In genomic region chr9:137551656-137552534, GRCh38 we compare ENCODE assay signal across 8 cellular contexts. TPM values are rescaled to one million over a fixed set of nuclear protein-coding genes. Genes with fewer than 3 reads are reported as not detected.
DNase-seq lines count a peak whose midpoint lies in the region; ATAC-seq lines count a peak whose summit lies in the region.

Gene MRPL41 (plus strand): TSS chr9:137551879. CDS start chr9:137552082, 203 bp downstream.

- no peaks in the 10 kb centered on the region for H3K27me3 Mint-ChIP-seq in CD4-positive, alpha-beta memory T cell

- CTCF ChIA-PET in CD4-positive, alpha-beta memory T cell (lab: Charles Lee; ENCODE audit: partially characterized antibody): interaction anchor here (0.9 to 1.5 kb wide), 4 partner anchors 10 to 28 kb away, joined by 3 to 5 read pairs (median 4); no protein-coding TSS in a partner anchor

- peak within 1 kb of the TSS; percentile 80 to 92 (median 88) for H3K4me3 Mint-ChIP-seq in CD4-positive, alpha-beta memory T cell

- peaks cover 9 to 23% (median 16%) of the 10 kb centered on the region in 4 donors for H3K4me1 Mint-ChIP-seq in CD4-positive, alpha-beta memory T cell

- peak within 1 kb of the TSS; percentile 15 for H3K9ac ChIP-seq in endocrine pancreas (ENCODE audit: control insufficient read depth, insufficient read depth, low read length)

- intact Hi-C loops in CD4-positive, alpha-beta memory T cell (cut with micrococcal nuclease): loop anchor here (1.0 to 10.0 kb wide), 5 partner anchors 17 to 311 kb away; partner anchors contain the start of genes ARRDC1, DPH7, EXD3 and NOXA1

- peak; percentile 69 for ATAC-seq in GM19455 (IDR thresholded peaks at IDR 0.05; ENCODE audit: unreplicated experiment)

- POLR2A ChIA-PET in CD4-positive, alpha-beta memory T cell (lab: Charles Lee; ENCODE audit: partially characterized antibody): interaction anchor here (0.6 to 4.6 kb wide), 14 partner anchors 13 to 311 kb away, joined by 3 to 38 read pairs (median 4); partner anchors contain the start of genes ARRDC1, DPH7, EHMT1 and EXD3

- DNase-seq in CD4-positive, alpha-beta memory T cell: peak; percentile 78 to 86 (median 84)
- peak; percentile 36 for DNase-seq in HS-5 (ENCODE audit: low read depth)
- DNase-seq in NOMO-1 treated with dmso at 0.1 percent for 144 hours (lab: John Stamatoyannopoulos, UW; ENCODE audit: unreplicated experiment): peak; percentile 91
- peak; percentile 47 for DNase-seq in activated CD8-positive, alpha-beta memory T cell treated with anti-CD3 and anti-CD28 coated beads, Interleukin-2, amount 50 U/mL, for 1 hour (ENCODE audit: extremely low read depth)
- DNase-seq in mesenteric fat pad (ENCODE audit: low spot score): peak; percentile 96
- DNase-seq in stimulated activated CD8-positive, alpha-beta memory T cell treated with anti-CD3 and anti-CD28 coated beads, Interleukin-15, amount 100 ng/mL, for 24 hours (ENCODE audit: low read depth): peak; percentile 76

- H3K36me3 ChIP-seq in CD4-positive, alpha-beta memory T cell (ENCODE audit: insufficient read depth, low read length): peaks cover 16% of the 10 kb centered on the region
- peaks cover 3% of the 10 kb centered on the region for H3K36me3 ChIP-seq in endocrine pancreas (ENCODE audit: control insufficient read depth, insufficient read depth, low read length)

- H3K36me3 Mint-ChIP-seq in CD4-positive, alpha-beta memory T cell: peaks cover 8 to 28% of the 10 kb centered on the region in 2 donors

- peaks cover 0 to 1% (median 0%) of the 10 kb centered on the region in 8 donors for H3K9me3 Mint-ChIP-seq in CD4-positive, alpha-beta memory T cell

- H3K4me1 ChIP-seq in CD4-positive, alpha-beta memory T cell (ENCODE audit: insufficient read depth, low read length): peaks cover 15% of the 10 kb centered on the region
- H3K4me1 ChIP-seq in endocrine pancreas (ENCODE audit: control insufficient read depth, insufficient read depth, low read length): no peaks in the 10 kb centered on the region

- peak within 1 kb of the TSS; percentile 36 to 93 (median 89) for H3K27ac Mint-ChIP-seq in CD4-positive, alpha-beta memory T cell

- H3K27ac ChIP-seq in CD4-positive, alpha-beta memory T cell (ENCODE audit: low read depth, low read length): peak within 1 kb of the TSS; percentile 71

- no peaks in the 10 kb centered on the region for H3K9me3 ChIP-seq in CD4-positive, alpha-beta memory T cell (ENCODE audit: control insufficient read depth in 1 of 2, low read length in 2 of 2)
- no peaks in the 10 kb centered on the region for H3K9me3 ChIP-seq in endocrine pancreas (ENCODE audit: control insufficient read depth, low read length)

- H3K27me3 ChIP-seq in CD4-positive, alpha-beta memory T cell (ENCODE audit: insufficient read depth, low read length): no peaks in the 10 kb centered on the region
- no peaks in the 10 kb centered on the region for H3K27me3 ChIP-seq in endocrine pancreas (ENCODE audit: control insufficient read depth, insufficient read depth, low read length)

- H3K4me3 ChIP-seq in CD4-positive, alpha-beta memory T cell (ENCODE audit: low read length in 2 of 2): peak within 1 kb of the TSS; percentile 42 to 80
- H3K4me3 ChIP-seq in endocrine pancreas (ENCODE audit: control insufficient read depth, insufficient read depth, low read length): peak within 1 kb of the TSS; percentile 8

RNA-seq across cellular contexts. Expression of gene MRPL41, which starts in this region (rescaled TPM):
- total RNA-seq in CD4-positive, alpha-beta memory T cell: 10 to 100 TPM; 91.6 to 95.9 TPM
- 10 to 100 TPM; 37.8 to 39.9 TPM for polyA plus RNA-seq in CD4-positive, alpha-beta memory T cell
- total RNA-seq in mesenteric fat pad: 81.6 TPM

Comparison
In these comparisons a context has a peak if more than half of its experiments do, and no peak if none do; other contexts are left out.
1. Peak in every context shown above with its lines: DNase-seq, ATAC-seq, H3K4me3 ChIP-seq and H3K27ac ChIP-seq.
2. DNase-seq: peak in every context shown above with its lines; median percentile 96 in mesenteric fat pad; 91 in NOMO-1 treated with dmso at 0.1 percent for 144 hours; 84 in CD4-positive, alpha-beta memory T cell; 76 in stimulated activated CD8-positive, alpha-beta memory T cell treated with anti-CD3 and anti-CD28 coated beads, Interleukin-15, amount 100 ng/mL, for 24 hours; 47 in activated CD8-positive, alpha-beta memory T cell treated with anti-CD3 and anti-CD28 coated beads, Interleukin-2, amount 50 U/mL, for 1 hour; 36 in HS-5.